In the genomic region with DNA sequence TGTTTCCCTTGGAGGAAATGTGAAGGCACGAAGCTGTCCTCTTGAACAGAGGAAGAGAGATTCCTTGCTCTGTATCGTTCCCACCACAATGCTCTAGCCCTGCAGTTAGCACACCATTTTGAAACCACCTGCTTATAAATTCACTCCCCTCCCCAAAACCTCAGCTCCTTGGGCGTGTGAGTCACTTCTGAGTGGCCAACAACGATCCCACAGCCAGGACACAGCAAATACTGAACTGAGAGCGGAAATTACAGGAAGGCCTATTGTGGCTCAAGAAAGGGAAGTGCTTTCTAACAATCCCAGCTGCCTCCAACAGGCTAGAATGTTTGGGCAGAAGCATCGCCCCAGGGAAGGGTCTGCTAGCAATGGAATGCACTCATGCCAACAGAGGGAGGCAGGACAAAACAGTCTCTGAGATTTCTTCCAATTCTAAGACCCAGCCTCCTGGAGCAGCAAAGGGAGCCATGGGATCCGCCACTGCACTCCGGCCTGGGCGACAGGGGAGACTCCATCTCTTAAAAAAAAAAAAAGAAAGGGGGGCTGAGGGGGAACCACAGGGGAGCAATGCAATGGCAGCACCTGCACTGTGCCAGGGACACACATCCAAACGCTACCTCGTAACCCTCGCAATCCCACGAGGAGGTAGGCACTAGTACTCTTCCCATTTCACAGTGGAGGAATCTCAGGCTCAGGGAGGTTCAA, we compare ENCODE assay signal across 1 cellular context.
TF ChIP-seq lines count a peak whose summit lies in the region.

No MANE protein-coding gene starts in this region.

TF ChIP-seq in SK-N-SH, 30 proteins besides CTCF, POLR2A, EP300 and RAD21:
- TF ChIP-seq FOXM1 (IDR thresholded peaks at IDR 0.05; ENCODE audit: low read depth) = no peak
- no peak for TF ChIP-seq SMC3 (IDR thresholded peaks at IDR 0.05; ENCODE audit: low read depth, low read length)
- TF ChIP-seq FOSL2 (IDR thresholded peaks at IDR 0.05; ENCODE audit: borderline replicate concordance, low read depth) = no peak
- TF ChIP-seq MAX (IDR thresholded peaks at IDR 0.05; ENCODE audit: low read depth) = no peak
- no peak for TF ChIP-seq USF2 (IDR thresholded peaks at IDR 0.05; ENCODE audit: borderline replicate concordance, low read depth, low read length)
- TF ChIP-seq RCOR1 (IDR thresholded peaks at IDR 0.05; ENCODE audit: low read length) = no peak
- no peak for TF ChIP-seq GABPA (IDR thresholded peaks at IDR 0.05; ENCODE audit: low read depth)
- no peak for TF ChIP-seq TEAD4 (IDR thresholded peaks at IDR 0.05; ENCODE audit: borderline replicate concordance, insufficient read depth)
- no peak for TF ChIP-seq NRF1 (IDR thresholded peaks at IDR 0.05; ENCODE audit: low read depth, low read length)
- no peak for TF ChIP-seq TCF12 (IDR thresholded peaks at IDR 0.05)
